Comparison of ENCODE assay signal across 9 cellular contexts in the genomic region with DNA sequence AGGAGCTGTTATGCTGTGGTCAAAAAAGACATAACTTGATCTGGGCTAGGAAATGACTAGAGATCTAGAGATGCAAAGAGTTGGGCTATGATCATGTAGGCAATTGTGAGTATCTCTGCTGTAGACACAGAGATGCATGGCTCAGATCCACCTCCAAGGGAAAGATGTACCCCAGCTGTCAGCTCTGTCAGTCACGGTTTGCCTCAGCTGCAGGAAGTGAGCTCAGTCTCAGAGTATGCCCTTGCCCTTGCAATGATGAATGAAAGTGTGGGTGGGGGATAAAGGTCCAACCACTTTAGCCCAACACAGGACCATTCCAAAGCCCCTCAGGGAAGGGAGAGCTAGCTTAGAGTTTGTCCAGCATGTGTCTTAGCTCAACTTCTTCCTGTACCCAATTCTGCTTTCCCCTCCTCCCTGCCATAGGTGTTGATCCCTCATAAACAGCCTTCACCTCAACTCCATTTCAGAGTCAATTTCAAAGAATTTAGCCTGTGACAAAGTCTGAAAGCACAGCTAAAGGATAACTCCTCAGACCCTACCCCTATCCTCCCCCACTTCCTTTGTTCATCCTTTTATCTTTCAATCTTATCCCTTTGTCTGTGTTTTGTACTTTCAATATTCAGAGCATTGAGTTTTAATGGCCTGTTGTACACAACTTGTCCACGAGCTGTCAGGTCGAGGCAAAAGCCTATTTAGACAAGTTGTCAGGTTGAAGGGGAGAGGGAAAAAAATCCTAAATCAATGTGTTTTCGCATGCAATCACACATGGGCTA.
DNase-seq lines count a peak whose midpoint lies in the region; ATAC-seq, FAIRE-seq and TF ChIP-seq lines count a peak whose summit lies in the region.
"Had no signal": no experiment of that assay in that cellular context is flagged by ENCODE, and none has a peak within 500 bp of the region (broad histone marks: within the 10 kb centered on the region; RNA-seq: fewer than 3 reads in every experiment).

No MANE protein-coding gene starts in this region.

- DNase-seq in islet precursor cell (peak; percentile 60), kidney (no peak), DMS114 treated with DMSO at 0.1 percent for 48 hours (lab: John Stamatoyannopoulos, UW; ENCODE audit: unreplicated experiment) (no peak), left ventricle myocardium inferior (no peak), NCI-H1105 (lab: John Stamatoyannopoulos, UW) (no peak)

- FAIRE-seq in kidney (lab: Jason Lieb, UNC), result no peak

- intact Hi-C loops in kidney (cut with DNase I), result no loop called here
- intact Hi-C loops in left ventricle myocardium inferior (cut with micrococcal nuclease), result no loop called here

- peaks cover 0 to 2% of the 10 kb centered on the region in 2 donors for H3K4me1 ChIP-seq in kidney (ENCODE audit: control insufficient read depth in 1 of 2, insufficient read depth in 1 of 2, low read depth in 1 of 2, low read length in 2 of 2)
- H3K4me1 ChIP-seq in left ventricle myocardium inferior, result no peaks in the 10 kb centered on the region

- no peaks in the 10 kb centered on the region for H3K27me3 ChIP-seq in left ventricle myocardium inferior (ENCODE audit: low read depth)

- no peak for TF ChIP-seq POLR2A in GM18505 (IDR thresholded peaks at IDR 0.05; ENCODE audit: borderline replicate concordance, extremely low read depth, insufficient read depth, insufficient read length)

- H3K9me3 ChIP-seq in kidney (ENCODE audit: control insufficient read depth in 1 of 2, low read length in 2 of 2), result no peaks in the 10 kb centered on the region
- H3K9me3 ChIP-seq in left ventricle myocardium inferior (replicated peaks), result no peaks in the 10 kb centered on the region

- no peak overlapping the region for H3K27ac ChIP-seq in kidney (ENCODE audit: low read depth in 2 of 2, low read length in 2 of 2)
- no peak overlapping the region for H3K27ac ChIP-seq in left ventricle myocardium inferior (replicated peaks)

- peak; percentile 90 for ATAC-seq in GM18505 (IDR thresholded peaks at IDR 0.05; ENCODE audit: unreplicated experiment)
- peak; percentile 98 for ATAC-seq in GM21423 (IDR thresholded peaks at IDR 0.05; ENCODE audit: unreplicated experiment)
- peak; percentile 97 for ATAC-seq in HG03460 (IDR thresholded peaks at IDR 0.05; ENCODE audit: unreplicated experiment)
- ATAC-seq: HCT116 had no signal

- H3K9ac ChIP-seq in kidney (ENCODE audit: low read length in 2 of 2), result no peak overlapping the region

- H3K36me3 ChIP-seq in kidney (ENCODE audit: control insufficient read depth in 1 of 2, insufficient read depth in 2 of 2, low read length in 2 of 2) (no peaks in the 10 kb centered on the region), left ventricle myocardium inferior (no peaks in the 10 kb centered on the region)

- H3K4me3 ChIP-seq in kidney (ENCODE audit: low read length in 2 of 2), result no peak overlapping the region
- no peak overlapping the region for H3K4me3 ChIP-seq in left ventricle myocardium inferior

- TF ChIP-seq CTCF in kidney (IDR thresholded peaks at IDR 0.05; ENCODE audit: borderline replicate concordance, extremely low read depth, insufficient read depth), result no peak
- TF ChIP-seq CTCF in left ventricle myocardium inferior (IDR thresholded peaks at IDR 0.05; ENCODE audit: borderline replicate concordance), result no peak
